1 cellular context compared by ENCODE assay signal in the genomic region with DNA sequence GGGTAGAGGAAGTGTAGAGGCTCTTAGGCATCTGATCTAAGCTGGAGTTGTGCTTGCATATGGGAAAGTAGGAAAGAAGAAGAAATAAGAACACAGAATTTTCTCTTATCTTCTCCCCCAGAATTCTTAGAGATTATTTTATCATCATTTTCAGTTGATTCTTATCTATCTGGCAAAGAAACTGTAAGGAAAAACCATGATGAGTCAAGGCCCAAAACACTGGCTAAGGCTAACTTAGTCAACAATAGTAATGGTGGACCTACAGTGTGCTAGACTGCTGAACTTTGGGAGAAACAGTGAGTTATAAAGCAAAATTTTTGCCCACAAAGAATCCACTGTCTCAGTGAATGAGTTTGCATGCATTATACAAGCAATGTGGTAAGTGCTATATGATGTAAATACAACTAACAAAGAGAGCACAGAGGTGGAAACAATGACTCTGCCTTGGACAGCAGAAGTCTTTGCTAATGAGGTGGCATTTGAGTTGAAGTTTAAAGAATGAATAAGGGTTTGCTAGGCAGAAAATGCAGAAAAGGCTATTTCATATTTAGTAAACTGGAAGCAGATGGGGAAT.
TF ChIP-seq lines count a peak whose summit lies in the region.

No MANE protein-coding gene starts in this region.

TF ChIP-seq in IMR-90, 13 proteins besides CTCF, POLR2A, EP300 and RAD21 (continued from another document):
- no peak for TF ChIP-seq MAFK (IDR thresholded peaks at IDR 0.05; ENCODE audit: low read depth, low read length)
- no peak for TF ChIP-seq CHD1 (IDR thresholded peaks at IDR 0.05; ENCODE audit: low read depth, low read length)
- TF ChIP-seq BHLHE40 (IDR thresholded peaks at IDR 0.05; ENCODE audit: low read depth, low read length): no peak
- TF ChIP-seq NFE2L2 (IDR thresholded peaks at IDR 0.05; ENCODE audit: low read depth, low read length): no peak
- TF ChIP-seq CEBPB (IDR thresholded peaks at IDR 0.05; ENCODE audit: low read depth, low read length): no peak
TF ChIP-seq in IMR-90: peak in this region for 0.
